15 cellular contexts compared by ENCODE assay signal in genomic region chrX:63475200-63475599, GRCh38.
"Had no signal": no experiment of that assay in that cellular context is flagged by ENCODE, and none has a peak within 500 bp of the region (broad histone marks: within the 10 kb centered on the region; RNA-seq: fewer than 3 reads in every experiment).

No MANE protein-coding gene starts in this region.

- H3K27ac ChIP-seq: cardiac muscle cell, uterus, VCaP had no signal

- H3K4me3 ChIP-seq: cardiac muscle cell, uterus had no signal

- ATAC-seq: activated CD4-positive, alpha-beta T cell treated with anti-CD3 and anti-CD28 coated beads for 36 hours; activated T-cell treated with anti-CD3 and anti-CD28 coated beads, Interleukin-2, amount 50 U/mL, for 72 hours; right cardiac atrium had no signal

- H3K27me3 ChIP-seq: cardiac muscle cell, uterus had no signal

- H3K4me1 ChIP-seq: uterus had no signal

- H3K36me3 ChIP-seq: cardiac muscle cell, uterus had no signal

- DNase-seq: activated CD4-positive, alpha-beta memory T cell treated with anti-CD3 and anti-CD28 coated beads, Interleukin-2, amount 10 ng/mL, durations not matched to agents 7 days and 5 days; activated CD4-positive, alpha-beta T cell treated with anti-CD3 and anti-CD28 coated beads for 36 hours; activated naive CD8-positive, alpha-beta T cell treated with anti-CD3 and anti-CD28 coated beads, Interleukin-2, amount 10 ng/mL, durations not matched to agents 7 days and 5 days; activated T-cell treated with anti-CD3 and anti-CD28 coated beads, Interleukin-2, amount 50 U/mL, for 72 hours; aorta; kidney; midbrain; naive B cell; nucleus accumbens; right cardiac atrium; small intestine; T1000; uterus had no signal
